8 cellular contexts compared by ENCODE assay signal in the genomic region with DNA sequence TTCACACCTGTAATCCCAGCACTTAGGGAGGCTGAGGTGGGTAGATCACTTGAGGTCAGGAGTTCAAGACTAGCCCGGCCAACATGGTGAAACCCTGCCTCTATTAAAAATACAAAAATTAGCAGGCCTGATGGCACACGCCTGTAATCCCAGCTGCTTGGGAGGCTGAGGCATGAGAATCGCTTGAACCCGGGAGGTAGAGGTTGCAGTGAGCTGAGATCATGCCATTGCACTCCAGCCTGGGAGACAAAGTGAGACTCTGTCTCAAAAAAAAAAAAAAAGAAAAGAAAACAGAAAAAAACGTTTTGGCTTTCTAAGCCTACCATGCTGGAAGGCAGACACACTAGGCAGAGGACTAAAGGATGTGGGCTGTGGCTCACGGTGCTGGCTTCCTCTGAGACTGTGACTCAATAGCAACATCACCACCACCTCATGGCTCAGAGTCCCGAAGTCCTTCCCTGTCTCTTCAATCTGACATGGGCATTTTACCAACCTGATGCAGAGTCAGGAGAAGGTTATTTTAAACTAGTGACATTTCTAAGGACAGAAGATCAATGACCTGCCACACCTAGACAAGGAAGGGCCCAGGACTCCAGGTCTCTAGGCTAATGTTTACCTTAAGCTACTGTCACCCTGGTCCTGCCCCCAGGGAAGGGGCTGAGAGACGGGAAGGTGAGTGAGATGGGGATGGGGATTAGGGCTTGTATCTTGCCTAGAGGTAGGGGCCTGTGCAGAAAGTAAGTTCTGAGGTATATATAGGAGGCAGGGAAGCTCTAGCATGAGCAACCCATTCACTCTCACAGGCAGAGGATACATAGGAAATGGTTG. TPM values are rescaled to one million over a fixed set of nuclear protein-coding genes. Genes with fewer than 3 reads are reported as not detected.
DNase-seq lines count a peak whose midpoint lies in the region; ATAC-seq and TF ChIP-seq lines count a peak whose summit lies in the region.

No MANE protein-coding gene starts in this region.

- peak; percentile 24 for ATAC-seq in Right ventricle myocardium superior (ENCODE audit: poor library complexity)

- intact Hi-C loops in Right ventricle myocardium superior (cut with DNase I) (no loop called here), cardiac septum (cut with DNase I) (no loop called here)

- no peak for TF ChIP-seq CTCF in fibroblast of pulmonary artery (IDR thresholded peaks at IDR 0.05; ENCODE audit: low read length, missing control alignments)

- DNase-seq in Right ventricle myocardium superior (no peak), cardiac septum (ENCODE audit: low spot score) (no peak), fibroblast of pulmonary artery (ENCODE audit: low read depth) (peak; percentile 67), cerebellar cortex (ENCODE audit: low spot score) (no peak), NCI-H446 (lab: John Stamatoyannopoulos, UW) (no peak)
- DNase-seq in Jurkat, Clone E6-1 (ENCODE audit: low read depth, low spot score) = peak; percentile 96
- DNase-seq in activated CD8-positive, alpha-beta memory T cell treated with anti-CD3 and anti-CD28 coated beads, Interleukin-2, amount 50 U/mL, for 4 hours = peak; percentile 71
- DNase-seq in stimulated activated CD4-positive, alpha-beta T cell treated with anti-CD3 and anti-CD28 coated beads, Interleukin-4, amount 100 ng/mL, for 48 hours (ENCODE audit: low read depth in 2 of 2) = peak; percentile 51 to 74

- peak overlapping the region; percentile 22 for H3K4me3 ChIP-seq in Jurkat, Clone E6-1 (ENCODE audit: low read length)
- no peak overlapping the region for H3K4me3 ChIP-seq in fibroblast of pulmonary artery (replicated peaks; ENCODE audit: low read depth, low read length)

RNA-seq across cellular contexts. Expression of a gene that starts 3.7 kb away (rescaled TPM):
- total RNA-seq in Right ventricle myocardium superior (18.0 TPM), cardiac septum (20.1 TPM)
- polyA plus RNA-seq in Jurkat, Clone E6-1 (2012; ENCODE audit: insufficient read depth, insufficient read length) = 1.4 TPM

RNA-seq across cellular contexts. Expression of a gene that starts 12.0 kb away (rescaled TPM):
- total RNA-seq in Right ventricle myocardium superior (not detected), cardiac septum (not detected)
- polyA plus RNA-seq in Jurkat, Clone E6-1 (2012; ENCODE audit: insufficient read depth, insufficient read length) = 0.44 TPM

RNA-seq across cellular contexts. Expression of a gene that starts 19.5 kb away (rescaled TPM):
- total RNA-seq in Right ventricle myocardium superior (11.5 TPM), cardiac septum (20.3 TPM)
- 18.7 TPM for polyA plus RNA-seq in Jurkat, Clone E6-1 (2012; ENCODE audit: insufficient read depth, insufficient read length)

RNA-seq across cellular contexts. Expression of a gene that starts 23.8 kb away (rescaled TPM):
- total RNA-seq in Right ventricle myocardium superior (39.0 TPM), cardiac septum (85.3 TPM)
- 45.1 TPM for polyA plus RNA-seq in Jurkat, Clone E6-1 (2012; ENCODE audit: insufficient read depth, insufficient read length)

RNA-seq across cellular contexts. Expression of a gene that starts 54.9 kb away (rescaled TPM):
- 17.1 TPM for total RNA-seq in Right ventricle myocardium superior
- 12.4 TPM for total RNA-seq in cardiac septum
- polyA plus RNA-seq in Jurkat, Clone E6-1 (2012; ENCODE audit: insufficient read depth, insufficient read length) = 11.2 TPM

Comparison
In these comparisons a context has a peak if more than half of its experiments do, and no peak if none do; other contexts are left out.
1. DNase-seq: peak in Jurkat, Clone E6-1 (single experiment), activated CD8-positive, alpha-beta memory T cell treated with anti-CD3 and anti-CD28 coated beads, Interleukin-2, amount 50 U/mL, for 4 hours (single experiment), fibroblast of pulmonary artery (single experiment) and stimulated activated CD4-positive, alpha-beta T cell treated with anti-CD3 and anti-CD28 coated beads, Interleukin-4, amount 100 ng/mL, for 48 hours (2 of 2); none in Right ventricle myocardium superior (single experiment), cardiac septum (single experiment), cerebellar cortex (single experiment) and NCI-H446 (0 of 2).